ENCODE assay signal across 8 cellular contexts in genomic region chr11:83819936-83820549, GRCh38.
A peak's percentile ranks its signal among the peaks of the same experiment; 100 is the strongest.
DNase-seq lines count a peak whose midpoint lies in the region; FAIRE-seq and TF ChIP-seq lines count a peak whose summit lies in the region.

No MANE protein-coding gene starts in this region.

- H3K4me3 ChIP-seq in AG04450 (ENCODE audit: low read depth, low read length) (no peak overlapping the region), retinal pigment epithelial cell (ENCODE audit: low read length) (no peak overlapping the region)

- H3K4me3 Mint-ChIP-seq in activated CD4-positive, alpha-beta T cell treated with anti-CD3 and anti-CD28 coated beads, Interleukin-2, amount 10 ng/mL, durations not matched to agents 24 days and 14 days = no peak overlapping the region

- intact Hi-C loops in activated CD4-positive, alpha-beta T cell treated with anti-CD3 and anti-CD28 coated beads, Interleukin-2, amount 10 ng/mL, durations not matched to agents 24 days and 14 days (cut with micrococcal nuclease) = loop anchor here (1.0 to 10.0 kb wide), 2 partner anchors 527 to 1105 kb away; no protein-coding TSS in a partner anchor

- H3K27ac ChIP-seq in AG04450 (ENCODE audit: low read depth, low read length) = no peak overlapping the region

- H3K36me3 Mint-ChIP-seq in activated CD4-positive, alpha-beta T cell treated with anti-CD3 and anti-CD28 coated beads, Interleukin-2, amount 10 ng/mL, durations not matched to agents 24 days and 14 days (ENCODE audit: low read depth) = no peaks in the 10 kb centered on the region

- no peaks in the 10 kb centered on the region for H3K9me3 ChIP-seq in AG04450 (ENCODE audit: control insufficient read depth, insufficient read depth, low read length)

- H3K27me3 ChIP-seq in AG04450 (ENCODE audit: control insufficient read depth, insufficient read depth, low read length) = no peaks in the 10 kb centered on the region

- peak; percentile 98 for FAIRE-seq in frontal cortex (lab: Jason Lieb, UNC)

- TF ChIP-seq CTCF in AG04450 (IDR thresholded peaks at IDR 0.05; ENCODE audit: low read depth, low read length) (peak; percentile 58), GM13976 (IDR thresholded peaks at IDR 0.05; ENCODE audit: borderline replicate concordance, control extremely low read depth, extremely low read depth, insufficient read depth, missing control alignments) (peak; percentile 15), retinal pigment epithelial cell (conservative IDR thresholded peaks at IDR 0.05; ENCODE audit: low read depth, low read length) (peak; percentile 57)

- no peaks in the 10 kb centered on the region for H3K4me1 Mint-ChIP-seq in activated CD4-positive, alpha-beta T cell treated with anti-CD3 and anti-CD28 coated beads, Interleukin-2, amount 10 ng/mL, durations not matched to agents 24 days and 14 days

- in situ Hi-C loops in GM13976 (cut with MboI; ENCODE audit: low sequenced_read_pairs, unreplicated experiment) = loop anchor here (25.0 kb wide), 4 partner anchors 533 to 1108 kb away; partner anchors contain the start of gene CCDC90B

- DNase-seq in AG04450 (ENCODE audit: low read depth, low spot score) = peak; percentile 52
- no peak for DNase-seq in GM13976 (ENCODE audit: low spot score)
- DNase-seq in NAMALWA (ENCODE audit: low spot score) = peak; percentile 69
- DNase-seq in SKM-1 treated with dmso at 0.1 percent for 144 hours (lab: John Stamatoyannopoulos, UW; ENCODE audit: unreplicated experiment) = peak; percentile 34
- peak; percentile 13 for DNase-seq in frontal cortex (ENCODE audit: low spot score in 2 of 2)
- peak; percentile 32 for DNase-seq in retinal pigment epithelial cell (ENCODE audit: low read depth)
- DNase-seq in activated CD4-positive, alpha-beta T cell treated with anti-CD3 and anti-CD28 coated beads, Interleukin-2, amount 10 ng/mL, durations not matched to agents 24 days and 14 days = no peak
- no peak for DNase-seq in mesenteric fat pad (ENCODE audit: low spot score)

- H3K27ac Mint-ChIP-seq in activated CD4-positive, alpha-beta T cell treated with anti-CD3 and anti-CD28 coated beads, Interleukin-2, amount 10 ng/mL, durations not matched to agents 24 days and 14 days = no peak overlapping the region

- no peaks in the 10 kb centered on the region for H3K9me3 Mint-ChIP-seq in activated CD4-positive, alpha-beta T cell treated with anti-CD3 and anti-CD28 coated beads, Interleukin-2, amount 10 ng/mL, durations not matched to agents 24 days and 14 days

- POLR2A ChIA-PET in AG04450 (lab: Yijun Ruan, JAX) = no interaction called here

- H3K27me3 Mint-ChIP-seq in activated CD4-positive, alpha-beta T cell treated with anti-CD3 and anti-CD28 coated beads, Interleukin-2, amount 10 ng/mL, durations not matched to agents 24 days and 14 days = no peaks in the 10 kb centered on the region

- CTCF ChIA-PET in AG04450 (lab: Charles Lee) = interaction anchor here (0.6 to 10.5 kb wide), 48 partner anchors 6 to 1338 kb away, joined by 3 to 330 read pairs (median 4); partner anchors contain the start of genes DDIAS and PRCP

Comparison
In these comparisons a context has a peak if more than half of its experiments do, and no peak if none do; other contexts are left out.
1. DNase-seq: peak in AG04450 (single experiment), NAMALWA (single experiment), SKM-1 treated with dmso at 0.1 percent for 144 hours (single experiment), frontal cortex (2 of 2) and retinal pigment epithelial cell (single experiment); none in GM13976 (single experiment), activated CD4-positive, alpha-beta T cell treated with anti-CD3 and anti-CD28 coated beads, Interleukin-2, amount 10 ng/mL, durations not matched to agents 24 days and 14 days (single experiment) and mesenteric fat pad (single experiment).
2. Peak in every context shown above with its lines, with median percentiles within 50 percentile points of each other: CTCF ChIP-seq.